In genomic region chr6:19851273-19852089, GRCh38 we compare ENCODE assay signal across 8 cellular contexts. TPM values are rescaled to one million over a fixed set of nuclear protein-coding genes. Genes with fewer than 3 reads are reported as not detected.
A peak's percentile ranks its signal among the peaks of the same experiment; 100 is the strongest.
DNase-seq lines count a peak whose midpoint lies in the region; ATAC-seq and TF ChIP-seq lines count a peak whose summit lies in the region.

No MANE protein-coding gene starts in this region.

- H3K4me1 ChIP-seq in GM23338 (ENCODE audit: insufficient read depth), result 0 out of 2 replicates have a peak, but pooled peaks cover 8% of the 10 kb centered on the region
- peaks cover 6% of the 10 kb centered on the region for H3K4me1 ChIP-seq in rectal smooth muscle tissue (ENCODE audit: control insufficient read depth, insufficient read depth, low read length)

- no peaks in the 10 kb centered on the region for H3K36me3 ChIP-seq in GM23338 (ENCODE audit: insufficient read depth)
- H3K36me3 ChIP-seq in rectal smooth muscle tissue (ENCODE audit: control insufficient read depth, insufficient read depth, low read length), result no peaks in the 10 kb centered on the region

- no peaks in the 10 kb centered on the region for H3K79me2 ChIP-seq in GM23338 (replicated peaks; ENCODE audit: insufficient read depth)

- ATAC-seq in GM23338 (peak; percentile 99), Right ventricle myocardium superior (ENCODE audit: poor library complexity) (peak; percentile 93)

- peak; percentile 99 for TF ChIP-seq CTCF in AG09319 (IDR thresholded peaks at IDR 0.05; ENCODE audit: low read depth, low read length)
- TF ChIP-seq CTCF in GM23338 (conservative IDR thresholded peaks at IDR 0.05; ENCODE audit: low read depth in 2 of 2), result peak; percentile 87 to 96
- TF ChIP-seq CTCF in VCaP (conservative IDR thresholded peaks at IDR 0.05), result peak; percentile 100

- peaks cover 3% of the 10 kb centered on the region; the same call in 1 of the 3 replicates for H3K9me3 Mint-ChIP-seq in GM23338

- no peak overlapping the region for H3K9ac ChIP-seq in rectal smooth muscle tissue (ENCODE audit: low read length)

- no peak overlapping the region for H3K4me3 ChIP-seq in GM23338
- H3K4me3 ChIP-seq in rectal smooth muscle tissue (ENCODE audit: low read length), result peak overlapping the region; percentile 49

- DNase-seq in AG09319 (ENCODE audit: extremely low read depth, low read depth) (peak; percentile 46), GM23338 (ENCODE audit: low spot score) (peak; percentile 87), NCI-H187 (lab: John Stamatoyannopoulos, UW) (peak; percentile 16 to 63), Right ventricle myocardium superior (no peak), NOMO-1 treated with dmso at 0.1 percent for 144 hours (lab: John Stamatoyannopoulos, UW; ENCODE audit: unreplicated experiment) (no peak), cerebellar nuclear complex (lab: John Stamatoyannopoulos, UW) (no peak)

- H3K27ac Mint-ChIP-seq in GM23338, result peak overlapping the region; percentile 88

- H3K4me1 Mint-ChIP-seq in GM23338, result peaks cover 8% of the 10 kb centered on the region

- peak overlapping the region; percentile 88 for H2AFZ ChIP-seq in GM23338

- no peak overlapping the region for H3K4me3 Mint-ChIP-seq in GM23338

- H3K9me2 ChIP-seq in GM23338 (ENCODE audit: insufficient read depth), result no peaks in the 10 kb centered on the region

- H3K36me3 Mint-ChIP-seq in GM23338 (ENCODE audit: low read depth), result peaks cover 4% of the 10 kb centered on the region; the same call in 2 of the 3 replicates

- H3K27ac ChIP-seq in GM23338 (ENCODE audit: low read depth), result peak overlapping the region; percentile 64; the same call in 1 of the 2 replicates
- peak overlapping the region; percentile 59 for H3K27ac ChIP-seq in VCaP
- H3K27ac ChIP-seq in rectal smooth muscle tissue (ENCODE audit: low read depth, low read length), result peak overlapping the region; percentile 17

- H4K20me1 ChIP-seq in GM23338 (replicated peaks; ENCODE audit: insufficient read depth), result no peaks in the 10 kb centered on the region

- intact Hi-C loops in Right ventricle myocardium superior (cut with DNase I), result no loop called here

- H3F3A ChIP-seq in GM23338 (replicated peaks; ENCODE audit: low read depth), result no peaks in the 10 kb centered on the region

- H3K27me3 ChIP-seq in GM23338 (ENCODE audit: insufficient read depth) (no peaks in the 10 kb centered on the region), rectal smooth muscle tissue (ENCODE audit: control insufficient read depth, insufficient read depth, low read length) (no peaks in the 10 kb centered on the region)

- H3K4me2 ChIP-seq in GM23338, result 0 out of 2 replicates have a peak overlapping the region, but pooled peaks have one; percentile 13

- peaks cover 2% of the 10 kb centered on the region for H3K27me3 Mint-ChIP-seq in GM23338 (ENCODE audit: insufficient read depth, low read depth, poor library complexity)

TF ChIP-seq in GM23338, 12 proteins besides CTCF, POLR2A, EP300 and RAD21:
- TF ChIP-seq ZNF114 (CRISPR knock-in tag; IDR thresholded peaks at IDR 0.05), result no peak
- TF ChIP-seq CREB1 (CRISPR knock-in tag; IDR thresholded peaks at IDR 0.05; ENCODE audit: low read depth), result 0 out of 2 replicates have a peak, but pooled peaks have one; percentile 23
- TF ChIP-seq, protein P1, sequence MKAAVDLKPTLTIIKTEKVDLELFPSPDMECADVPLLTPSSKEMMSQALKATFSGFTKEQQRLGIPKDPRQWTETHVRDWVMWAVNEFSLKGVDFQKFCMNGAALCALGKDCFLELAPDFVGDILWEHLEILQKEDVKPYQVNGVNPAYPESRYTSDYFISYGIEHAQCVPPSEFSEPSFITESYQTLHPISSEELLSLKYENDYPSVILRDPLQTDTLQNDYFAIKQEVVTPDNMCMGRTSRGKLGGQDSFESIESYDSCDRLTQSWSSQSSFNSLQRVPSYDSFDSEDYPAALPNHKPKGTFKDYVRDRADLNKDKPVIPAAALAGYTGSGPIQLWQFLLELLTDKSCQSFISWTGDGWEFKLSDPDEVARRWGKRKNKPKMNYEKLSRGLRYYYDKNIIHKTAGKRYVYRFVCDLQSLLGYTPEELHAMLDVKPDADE (IDR thresholded peaks at IDR 0.05), result no peak
- TF ChIP-seq ZNF462 (CRISPR knock-in tag; IDR thresholded peaks at IDR 0.05), result no peak
- TF ChIP-seq EZH2phosphoT487 (IDR thresholded peaks at IDR 0.05; ENCODE audit: unreplicated experiment), result no peak
- TF ChIP-seq EZH2 (IDR thresholded peaks at IDR 0.05; ENCODE audit: low read depth, unreplicated experiment), result no peak

RNA-seq across cellular contexts. Expression of gene ID4, which starts 14.3 kb away (rescaled TPM):
- total RNA-seq in GM23338 (2014; rRNA removed; shearing (Covaris generic)), result 7.0 and 8.2 TPM in 2 replicates
- polyA plus RNA-seq in GM23338 (2016; fragmentation: Nextera tagmentation; extraction: Ambion mirVana), result 3.7 and 7.5 TPM in 2 replicates
- 1.4 TPM for total RNA-seq in Right ventricle myocardium superior

Comparison
In these comparisons a context has a peak if more than half of its experiments do, and no peak if none do; other contexts are left out.
1. DNase-seq: peak in AG09319 (single experiment), GM23338 (single experiment) and NCI-H187 (2 of 2); none in Right ventricle myocardium superior (single experiment), NOMO-1 treated with dmso at 0.1 percent for 144 hours (single experiment) and cerebellar nuclear complex (0 of 2).
2. Peak in every context shown above with its lines, with median percentiles within 50 percentile points of each other: CTCF ChIP-seq and H3K27ac ChIP-seq.